Comparison of ENCODE assay signal across 8 cellular contexts in the genomic region with DNA sequence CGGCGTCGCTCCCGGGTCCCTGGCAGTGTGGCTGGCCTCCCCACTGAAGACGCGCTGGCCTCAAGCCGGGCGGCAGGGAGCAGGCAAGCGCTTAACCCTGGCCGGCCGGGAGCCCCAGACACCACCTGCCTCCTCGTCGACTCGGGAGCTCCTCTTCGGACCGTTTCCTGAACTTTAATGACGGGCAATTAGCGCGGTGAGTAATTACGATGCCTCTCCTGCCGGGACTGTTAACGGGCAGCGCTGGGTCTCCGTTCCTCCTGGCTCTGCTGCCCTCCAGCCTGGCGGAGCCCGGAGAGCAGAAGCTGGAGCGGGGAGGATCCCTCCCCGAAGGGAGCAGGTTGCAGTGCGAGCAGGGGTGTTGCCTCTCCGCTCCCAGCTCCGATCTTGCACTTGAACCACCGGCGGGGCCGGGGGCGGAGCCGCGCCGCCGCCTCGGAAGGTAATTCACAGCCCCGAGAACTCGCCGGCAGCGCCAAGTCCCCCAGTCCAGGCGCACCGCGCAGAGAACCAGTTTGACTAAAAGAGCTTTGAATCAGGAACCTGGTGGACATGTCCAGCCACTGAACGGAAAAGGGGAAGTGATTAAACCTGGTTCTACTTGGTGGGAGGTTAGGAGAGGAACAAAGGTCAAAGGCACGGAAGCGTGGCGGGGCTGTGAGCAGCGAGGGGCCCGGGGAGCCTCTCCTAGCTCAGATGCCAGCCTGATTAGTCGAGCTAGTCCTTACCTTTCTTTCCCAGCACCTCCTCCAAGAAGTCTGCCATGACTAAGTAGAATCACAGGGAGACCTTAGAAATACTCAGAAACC. TPM values are rescaled to one million over a fixed set of nuclear protein-coding genes. Genes with fewer than 3 reads are reported as not detected.
DNase-seq lines count a peak whose midpoint lies in the region; ATAC-seq and TF ChIP-seq lines count a peak whose summit lies in the region.

No MANE protein-coding gene starts in this region.

- no peaks in the 10 kb centered on the region for H3K9me3 Mint-ChIP-seq in activated naive CD4-positive, alpha-beta T cell treated with anti-CD3 and anti-CD28 coated beads for 36 hours

- no peaks in the 10 kb centered on the region for H3K36me3 Mint-ChIP-seq in activated naive CD4-positive, alpha-beta T cell treated with anti-CD3 and anti-CD28 coated beads for 36 hours (ENCODE audit: low read depth)

- H3K4me3 ChIP-seq in Panc1 (ENCODE audit: low read depth in 2 of 2, low read length in 2 of 2), result peak overlapping the region; percentile 54 to 64

- peak overlapping the region; percentile 77 for H3K4me3 Mint-ChIP-seq in activated naive CD4-positive, alpha-beta T cell treated with anti-CD3 and anti-CD28 coated beads for 36 hours

- peak; percentile 60 for DNase-seq in DMS153 treated with DMSO at 0.1 percent for 48 hours (lab: John Stamatoyannopoulos, UW; ENCODE audit: unreplicated experiment)
- DNase-seq in Panc1 (ENCODE audit: low read depth, low spot score), result no peak
- DNase-seq in activated naive CD4-positive, alpha-beta T cell treated with anti-CD3 and anti-CD28 coated beads for 36 hours, result peak; percentile 55
- DNase-seq in left ventricle myocardium superior, result peak; percentile 39
- DNase-seq in renal cortical epithelial cell (ENCODE audit: low read depth), result peak; percentile 76

- peak overlapping the region; percentile 51; the same call in 1 of the 2 replicates for H3K27ac ChIP-seq in Panc1 (ENCODE audit: low read length)

- peaks cover 12% of the 10 kb centered on the region for H3K27me3 Mint-ChIP-seq in activated naive CD4-positive, alpha-beta T cell treated with anti-CD3 and anti-CD28 coated beads for 36 hours (ENCODE audit: low read depth)

- TF ChIP-seq CTCF in Panc1 (IDR thresholded peaks at IDR 0.05), result no peak

- in situ Hi-C loops in Panc1 (cut with HindIII; ENCODE audit: low pct_unique_long_range_greater_than_20kb, low sequenced_read_pairs), result no loop called here

- POLR2A ChIA-PET in Panc1 (lab: Charles Lee), result no interaction called here

- no peaks in the 10 kb centered on the region for H3K9me3 ChIP-seq in Panc1 (ENCODE audit: control insufficient read depth, insufficient read depth, low read depth, low read length)

- CTCF ChIA-PET in Panc1 (lab: Charles Lee), result interaction anchor here (0.6 to 0.9 kb wide), 2 partner anchors 20 to 128 kb away, joined by 3 to 4 read pairs; no protein-coding TSS in a partner anchor
- CTCF ChIA-PET in activated naive CD4-positive, alpha-beta T cell treated with anti-CD3 and anti-CD28 coated beads for 36 hours (lab: Charles Lee), result interaction anchor here (0.8 to 5.4 kb wide), 9 partner anchors 9 to 215 kb away, joined by 3 to 34 read pairs (median 3); no protein-coding TSS in a partner anchor

- H3K4me1 Mint-ChIP-seq in activated naive CD4-positive, alpha-beta T cell treated with anti-CD3 and anti-CD28 coated beads for 36 hours (ENCODE audit: low read depth), result peaks cover 13% of the 10 kb centered on the region

- H3K4me1 ChIP-seq in Panc1 (ENCODE audit: control insufficient read depth, insufficient read depth, low read length), result peaks cover 4% of the 10 kb centered on the region

- no peak overlapping the region for H3K27ac Mint-ChIP-seq in activated naive CD4-positive, alpha-beta T cell treated with anti-CD3 and anti-CD28 coated beads for 36 hours

- H3K27me3 ChIP-seq in Panc1 (ENCODE audit: control insufficient read depth, insufficient read depth, low read length), result peaks cover 12% of the 10 kb centered on the region

- no peaks in the 10 kb centered on the region for H3K36me3 ChIP-seq in Panc1 (ENCODE audit: control insufficient read depth, insufficient read depth, low read length)

- intact Hi-C loops in Panc1 (cut with micrococcal nuclease; ENCODE audit: unreplicated experiment), result no loop called here
- intact Hi-C loops in activated naive CD4-positive, alpha-beta T cell treated with anti-CD3 and anti-CD28 coated beads for 36 hours (cut with micrococcal nuclease), result no loop called here
- intact Hi-C loops in left ventricle myocardium superior (cut with micrococcal nuclease), result no loop called here

- BruUV-seq in Panc1 (replicated peaks; lab: Mats Ljungman, UMichigan), result no TSS peak

- ATAC-seq in HG03354 (IDR thresholded peaks at IDR 0.05; ENCODE audit: poor library complexity, severe bottlenecking, unreplicated experiment), result peak; percentile 49
- peak; percentile 84 for ATAC-seq in Panc1
- ATAC-seq in left ventricle myocardium superior, result peak; percentile 72
- ATAC-seq in GM21360 (IDR thresholded peaks at IDR 0.05; ENCODE audit: unreplicated experiment), result no peak
- no peak for ATAC-seq in GM21825 (IDR thresholded peaks at IDR 0.05; ENCODE audit: unreplicated experiment)

RNA-seq across cellular contexts. Expression of a gene that starts 18.3 kb away (rescaled TPM):
- total RNA-seq in Panc1 (2021; ENCODE audit: unreplicated experiment) (5.5 TPM), left ventricle myocardium superior (21.6 TPM), renal cortical epithelial cell (16.7 and 26.8 TPM in 2 replicates)
- 0.53 TPM for polyA plus RNA-seq in Panc1 (2012; ENCODE audit: insufficient read length)
- total RNA-seq in activated naive CD4-positive, alpha-beta T cell treated with anti-CD3 and anti-CD28 coated beads for 36 hours, result under 1 TPM; 0.17 to 0.52 TPM

RNA-seq across cellular contexts. Expression of a gene that starts 33.6 kb away (rescaled TPM):
- total RNA-seq in Panc1 (2021; ENCODE audit: unreplicated experiment) (51.1 TPM), left ventricle myocardium superior (20.8 TPM), renal cortical epithelial cell (34.9 and 46.9 TPM in 2 replicates)
- polyA plus RNA-seq in Panc1 (2012; ENCODE audit: insufficient read length), result 14.8 TPM
- 10 to 100 TPM; 63.7 to 65.6 TPM for total RNA-seq in activated naive CD4-positive, alpha-beta T cell treated with anti-CD3 and anti-CD28 coated beads for 36 hours

Comparison
In these comparisons a context has a peak if more than half of its experiments do, and no peak if none do; other contexts are left out.
1. ATAC-seq: peak in HG03354 (single experiment), Panc1 (single experiment) and left ventricle myocardium superior (single experiment); none in GM21360 (single experiment) and GM21825 (single experiment).